1 cellular context compared by ENCODE assay signal in genomic region chr10:30058111-30058510, GRCh38.
TF ChIP-seq lines count a peak whose summit lies in the region.

No MANE protein-coding gene starts in this region.

TF ChIP-seq in GM23338, 12 proteins besides CTCF, POLR2A, EP300 and RAD21 (continued from another document):
- TF ChIP-seq, protein P1, sequence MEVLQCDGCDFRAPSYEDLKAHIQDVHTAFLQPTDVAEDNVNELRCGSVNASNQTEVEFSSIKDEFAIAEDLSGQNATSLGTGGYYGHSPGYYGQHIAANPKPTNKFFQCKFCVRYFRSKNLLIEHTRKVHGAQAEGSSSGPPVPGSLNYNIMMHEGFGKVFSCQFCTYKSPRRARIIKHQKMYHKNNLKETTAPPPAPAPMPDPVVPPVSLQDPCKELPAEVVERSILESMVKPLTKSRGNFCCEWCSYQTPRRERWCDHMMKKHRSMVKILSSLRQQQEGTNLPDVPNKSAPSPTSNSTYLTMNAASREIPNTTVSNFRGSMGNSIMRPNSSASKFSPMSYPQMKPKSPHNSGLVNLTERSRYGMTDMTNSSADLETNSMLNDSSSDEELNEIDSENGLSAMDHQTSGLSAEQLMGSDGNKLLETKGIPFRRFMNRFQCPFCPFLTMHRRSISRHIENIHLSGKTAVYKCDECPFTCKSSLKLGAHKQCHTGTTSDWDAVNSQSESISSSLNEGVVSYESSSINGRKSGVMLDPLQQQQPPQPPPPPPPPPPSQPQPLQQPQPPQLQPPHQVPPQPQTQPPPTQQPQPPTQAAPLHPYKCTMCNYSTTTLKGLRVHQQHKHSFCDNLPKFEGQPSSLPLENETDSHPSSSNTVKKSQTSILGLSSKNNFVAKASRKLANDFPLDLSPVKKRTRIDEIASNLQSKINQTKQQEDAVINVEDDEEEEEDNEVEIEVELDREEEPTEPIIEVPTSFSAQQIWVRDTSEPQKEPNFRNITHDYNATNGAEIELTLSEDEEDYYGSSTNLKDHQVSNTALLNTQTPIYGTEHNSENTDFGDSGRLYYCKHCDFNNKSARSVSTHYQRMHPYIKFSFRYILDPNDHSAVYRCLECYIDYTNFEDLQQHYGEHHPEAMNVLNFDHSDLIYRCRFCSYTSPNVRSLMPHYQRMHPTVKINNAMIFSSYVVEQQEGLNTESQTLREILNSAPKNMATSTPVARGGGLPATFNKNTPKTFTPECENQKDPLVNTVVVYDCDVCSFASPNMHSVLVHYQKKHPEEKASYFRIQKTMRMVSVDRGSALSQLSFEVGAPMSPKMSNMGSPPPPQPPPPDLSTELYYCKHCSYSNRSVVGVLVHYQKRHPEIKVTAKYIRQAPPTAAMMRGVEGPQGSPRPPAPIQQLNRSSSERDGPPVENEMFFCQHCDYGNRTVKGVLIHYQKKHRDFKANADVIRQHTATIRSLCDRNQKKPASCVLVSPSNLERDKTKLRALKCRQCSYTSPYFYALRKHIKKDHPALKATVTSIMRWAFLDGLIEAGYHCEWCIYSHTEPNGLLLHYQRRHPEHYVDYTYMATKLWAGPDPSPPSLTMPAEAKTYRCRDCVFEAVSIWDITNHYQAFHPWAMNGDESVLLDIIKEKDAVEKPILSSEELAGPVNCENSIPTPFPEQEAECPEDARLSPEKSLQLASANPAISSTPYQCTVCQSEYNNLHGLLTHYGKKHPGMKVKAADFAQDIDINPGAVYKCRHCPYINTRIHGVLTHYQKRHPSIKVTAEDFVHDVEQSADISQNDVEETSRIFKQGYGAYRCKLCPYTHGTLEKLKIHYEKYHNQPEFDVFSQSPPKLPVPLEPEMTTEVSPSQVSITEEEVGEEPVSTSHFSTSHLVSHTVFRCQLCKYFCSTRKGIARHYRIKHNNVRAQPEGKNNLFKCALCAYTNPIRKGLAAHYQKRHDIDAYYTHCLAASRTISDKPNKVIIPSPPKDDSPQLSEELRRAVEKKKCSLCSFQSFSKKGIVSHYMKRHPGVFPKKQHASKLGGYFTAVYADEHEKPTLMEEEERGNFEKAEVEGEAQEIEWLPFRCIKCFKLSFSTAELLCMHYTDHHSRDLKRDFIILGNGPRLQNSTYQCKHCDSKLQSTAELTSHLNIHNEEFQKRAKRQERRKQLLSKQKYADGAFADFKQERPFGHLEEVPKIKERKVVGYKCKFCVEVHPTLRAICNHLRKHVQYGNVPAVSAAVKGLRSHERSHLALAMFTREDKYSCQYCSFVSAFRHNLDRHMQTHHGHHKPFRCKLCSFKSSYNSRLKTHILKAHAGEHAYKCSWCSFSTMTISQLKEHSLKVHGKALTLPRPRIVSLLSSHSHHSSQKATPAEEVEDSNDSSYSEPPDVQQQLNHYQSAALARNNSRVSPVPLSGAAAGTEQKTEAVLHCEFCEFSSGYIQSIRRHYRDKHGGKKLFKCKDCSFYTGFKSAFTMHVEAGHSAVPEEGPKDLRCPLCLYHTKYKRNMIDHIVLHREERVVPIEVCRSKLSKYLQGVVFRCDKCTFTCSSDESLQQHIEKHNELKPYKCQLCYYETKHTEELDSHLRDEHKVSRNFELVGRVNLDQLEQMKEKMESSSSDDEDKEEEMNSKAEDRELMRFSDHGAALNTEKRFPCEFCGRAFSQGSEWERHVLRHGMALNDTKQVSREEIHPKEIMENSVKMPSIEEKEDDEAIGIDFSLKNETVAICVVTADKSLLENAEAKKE (CRISPR knock-in tag; IDR thresholded peaks at IDR 0.05) = no peak
- TF ChIP-seq ETS1 (IDR thresholded peaks at IDR 0.05) (no peak), JUNB (IDR thresholded peaks at IDR 0.05; ENCODE audit: unreplicated experiment) (no peak), ZNF331 (CRISPR knock-in tag; IDR thresholded peaks at IDR 0.05; ENCODE audit: low read depth) (no peak), NANOG (IDR thresholded peaks at IDR 0.05; ENCODE audit: borderline replicate concordance) (no peak), CREB1 (CRISPR knock-in tag; IDR thresholded peaks at IDR 0.05; ENCODE audit: low read depth) (no peak)
